8 cellular contexts compared by ENCODE assay signal in the genomic region with DNA sequence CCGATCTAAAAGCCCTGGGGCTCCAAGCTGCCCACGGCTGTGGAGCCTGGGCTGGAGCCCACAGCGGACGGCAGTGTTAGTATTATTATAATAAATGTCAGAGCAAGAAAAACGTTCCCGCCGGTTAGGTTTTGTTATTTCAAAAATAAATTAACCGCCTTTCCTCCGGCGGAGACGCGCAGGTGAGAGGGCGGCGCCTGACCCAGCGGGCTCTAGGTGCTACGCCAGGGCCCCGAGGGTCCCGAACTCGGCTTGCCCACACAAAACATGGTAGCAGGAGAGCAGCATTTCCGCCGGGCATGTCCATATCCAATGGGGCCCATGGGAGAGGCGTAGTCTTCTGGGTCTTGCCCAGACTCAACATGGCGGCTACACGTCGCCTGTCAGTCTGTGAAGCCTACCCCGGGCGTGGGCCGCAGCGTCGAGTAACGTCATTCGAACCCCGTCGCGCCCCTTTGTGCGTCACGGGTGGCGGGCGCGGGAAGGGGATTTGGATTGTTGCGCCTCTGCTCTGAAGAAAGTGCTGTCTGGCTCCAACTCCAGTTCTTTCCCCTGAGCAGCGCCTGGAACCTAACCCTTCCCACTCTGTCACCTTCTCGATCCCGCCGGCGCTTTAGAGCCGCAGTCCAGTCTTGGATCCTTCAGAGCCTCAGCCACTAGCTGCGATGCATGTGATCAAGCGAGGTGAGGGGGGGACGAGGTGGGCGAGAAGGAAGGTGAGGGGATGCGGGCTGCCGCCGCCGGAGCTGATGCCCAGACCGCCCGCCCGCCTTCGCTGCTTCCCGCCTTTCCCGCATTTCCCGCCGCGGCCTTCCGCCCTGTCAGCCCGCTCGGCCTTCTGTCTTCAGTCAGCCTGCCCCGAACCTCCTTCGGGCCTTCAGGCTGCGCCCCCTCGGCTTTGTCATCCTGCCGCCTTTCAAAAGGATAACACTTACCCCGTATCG. TPM values are rescaled to one million over a fixed set of nuclear protein-coding genes. Genes with fewer than 3 reads are reported as not detected.
DNase-seq lines count a peak whose midpoint lies in the region; ATAC-seq and TF ChIP-seq lines count a peak whose summit lies in the region.

Gene RRM1, plus strand, starts transcription at position 452 of the 944 bp plus-strand sequence. Its CDS starts 214 bp downstream, at position 666.

- H3K4me1 Mint-ChIP-seq in activated CD4-positive, alpha-beta T cell treated with anti-CD3 and anti-CD28 coated beads, Interleukin-2, amount 10 ng/mL, durations not matched to agents 24 days and 14 days: peaks cover 78% of the 10 kb centered on the region

- no peaks in the 10 kb centered on the region for H3K27me3 ChIP-seq in BJ (ENCODE audit: control insufficient read depth, insufficient read depth, low read length)
- H3K27me3 ChIP-seq in layer of hippocampus (ENCODE audit: control insufficient read depth, insufficient read depth, low read length): no peaks in the 10 kb centered on the region

- CTCF ChIA-PET in BJ (lab: Yijun Ruan, JAX): interaction anchor here (0.8 to 1.3 kb wide), 4 partner anchors 8 to 240 kb away, joined by 3 to 8 read pairs (median 3); partner anchors contain the start of gene STIM1

- peak within 1 kb of the TSS; percentile 97 for H3K27ac Mint-ChIP-seq in activated CD4-positive, alpha-beta T cell treated with anti-CD3 and anti-CD28 coated beads, Interleukin-2, amount 10 ng/mL, durations not matched to agents 24 days and 14 days

- H3K4me3 Mint-ChIP-seq in activated CD4-positive, alpha-beta T cell treated with anti-CD3 and anti-CD28 coated beads, Interleukin-2, amount 10 ng/mL, durations not matched to agents 24 days and 14 days: peak within 1 kb of the TSS; percentile 98

- ATAC-seq in GM19324 (IDR thresholded peaks at IDR 0.05; ENCODE audit: low FRiP score, unreplicated experiment): peak; percentile 94
- peak; percentile 84 for ATAC-seq in HG03469 (IDR thresholded peaks at IDR 0.05; ENCODE audit: unreplicated experiment)

- POLR2A ChIA-PET in BJ (lab: Charles Lee): no interaction called here

- H3K36me3 ChIP-seq in BJ (ENCODE audit: control insufficient read depth, insufficient read depth, low read length): peaks cover 4% of the 10 kb centered on the region

- H3K4me3 ChIP-seq in BJ (ENCODE audit: low read depth, low read length) (peak within 1 kb of the TSS; percentile 81), coronary artery (peak within 1 kb of the TSS; percentile 85)

- peaks cover 45% of the 10 kb centered on the region for H3K36me3 Mint-ChIP-seq in activated CD4-positive, alpha-beta T cell treated with anti-CD3 and anti-CD28 coated beads, Interleukin-2, amount 10 ng/mL, durations not matched to agents 24 days and 14 days (ENCODE audit: low read depth)

- H3K27ac ChIP-seq in coronary artery (peak within 1 kb of the TSS; percentile 84 to 91), layer of hippocampus (ENCODE audit: low read depth, low read length) (peak within 1 kb of the TSS; percentile 73)

- peak; percentile 75 for DNase-seq in BJ (ENCODE audit: low read depth)
- peak; percentile 97 for DNase-seq in NCI-H526 treated with DMSO at 0.1 percent for 48 hours (lab: John Stamatoyannopoulos, UW)
- DNase-seq in activated CD4-positive, alpha-beta T cell treated with anti-CD3 and anti-CD28 coated beads, Interleukin-2, amount 10 ng/mL, durations not matched to agents 24 days and 14 days: peak; percentile 98
- DNase-seq in coronary artery (ENCODE audit: low spot score): peak; percentile 96
- DNase-seq in stimulated activated CD4-positive, alpha-beta T cell treated with anti-CD3 and anti-CD28 coated beads, Interleukin-1b, Interleukin-23, amount 100 ng/mL, for 4 hours (ENCODE audit: low read depth in 2 of 2): peak; percentile 87 to 91

- no peaks in the 10 kb centered on the region for H3K9me3 Mint-ChIP-seq in activated CD4-positive, alpha-beta T cell treated with anti-CD3 and anti-CD28 coated beads, Interleukin-2, amount 10 ng/mL, durations not matched to agents 24 days and 14 days

- no peak for TF ChIP-seq CTCF in BJ (IDR thresholded peaks at IDR 0.05; ENCODE audit: insufficient read depth, low read depth, low read length)
- no peak for TF ChIP-seq CTCF in coronary artery (IDR thresholded peaks at IDR 0.05)

- intact Hi-C loops in activated CD4-positive, alpha-beta T cell treated with anti-CD3 and anti-CD28 coated beads, Interleukin-2, amount 10 ng/mL, durations not matched to agents 24 days and 14 days (cut with micrococcal nuclease): loop anchor here (1.0 kb wide), 3 partner anchors 240 to 297 kb away; partner anchors contain the start of gene NUP98

- H3K27me3 Mint-ChIP-seq in activated CD4-positive, alpha-beta T cell treated with anti-CD3 and anti-CD28 coated beads, Interleukin-2, amount 10 ng/mL, durations not matched to agents 24 days and 14 days: no peaks in the 10 kb centered on the region

RNA-seq across cellular contexts. Expression of gene RRM1, which starts in this region (rescaled TPM):
- polyA plus RNA-seq in BJ (2011; rRNA removed): 68.9 and 86.5 TPM in 2 replicates
- polyA minus RNA-seq in BJ (2011; rRNA and poly(A)+ RNA removed): 66.5 and 81.9 TPM in 2 replicates
- 166 and 184 TPM in 2 replicates for total RNA-seq in activated CD4-positive, alpha-beta T cell treated with anti-CD3 and anti-CD28 coated beads, Interleukin-2, amount 10 ng/mL, durations not matched to agents 24 days and 14 days

Comparison
In these comparisons a context has a peak if more than half of its experiments do, and no peak if none do; other contexts are left out.
1. Peak in every context shown above with its lines: DNase-seq, ATAC-seq, H3K4me3 ChIP-seq and H3K27ac ChIP-seq.